9 cellular contexts compared by ENCODE assay signal in the genomic region with DNA sequence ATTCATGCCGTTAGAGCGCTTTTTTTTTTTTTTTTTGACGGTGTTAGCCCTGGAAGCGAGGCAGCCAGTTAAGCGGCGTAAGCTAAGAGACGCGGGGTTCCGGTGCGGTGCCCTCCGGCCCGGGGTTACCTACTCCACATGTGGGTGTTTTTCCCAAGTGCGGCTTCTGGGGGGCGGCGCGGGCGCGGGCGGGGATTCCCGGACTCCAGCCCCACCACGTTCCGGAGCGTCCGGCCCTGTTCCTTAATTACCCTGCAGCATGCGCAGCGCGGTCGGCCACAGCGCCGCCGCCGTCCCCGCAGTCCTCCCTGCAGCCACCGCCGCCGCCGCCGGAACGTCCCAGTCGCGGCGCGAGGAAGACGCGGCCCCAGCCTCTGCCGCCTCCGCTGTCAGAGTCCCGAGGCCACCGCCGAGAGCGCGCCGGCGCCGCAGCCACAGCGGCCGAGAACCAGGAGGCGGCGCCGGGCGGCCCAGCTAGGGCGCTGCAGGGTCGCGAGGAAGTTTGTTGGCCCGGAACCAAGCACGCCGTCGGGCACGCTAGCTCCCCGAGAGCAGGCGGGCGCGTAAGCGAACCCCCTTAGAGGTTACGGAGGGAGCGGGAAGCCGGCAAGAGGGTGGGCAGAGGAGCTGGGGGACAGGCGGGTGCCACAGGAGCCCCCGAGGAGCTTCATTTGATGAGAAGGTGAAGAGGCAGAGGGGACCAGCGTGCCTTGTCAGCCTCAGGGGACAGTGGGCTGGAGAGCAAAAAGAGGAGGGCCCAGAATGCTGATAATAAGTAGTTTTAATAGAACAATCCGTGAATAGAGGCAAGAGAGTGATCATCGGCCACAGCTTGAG. TPM values are rescaled to one million over a fixed set of nuclear protein-coding genes. Genes with fewer than 3 reads are reported as not detected.
DNase-seq lines count a peak whose midpoint lies in the region; ATAC-seq, FAIRE-seq and TF ChIP-seq lines count a peak whose summit lies in the region.
"Had no signal": no experiment of that assay in that cellular context is flagged by ENCODE, and none has a peak within 500 bp of the region (broad histone marks: within the 10 kb centered on the region; RNA-seq: fewer than 3 reads in every experiment).

No MANE protein-coding gene starts in this region.

- H3K9me3 ChIP-seq in HUES48 (ENCODE audit: control insufficient read depth, insufficient read depth, low read length) = no peaks in the 10 kb centered on the region
- no peaks in the 10 kb centered on the region for H3K9me3 ChIP-seq in SU-DHL-6 (ENCODE audit: insufficient read depth, low read length)
- H3K9me3 ChIP-seq in small intestine (ENCODE audit: control insufficient read depth, low read depth) = no peaks in the 10 kb centered on the region

- H3K4me1 ChIP-seq in HUES48 (ENCODE audit: control insufficient read depth, insufficient read depth, low read length) (peaks cover 16% of the 10 kb centered on the region; the same call in 1 of the 2 replicates), small intestine (ENCODE audit: control insufficient read depth in 2 of 2, insufficient read depth in 1 of 2, low read depth in 1 of 2, low read length in 1 of 2) (no peaks in the 10 kb centered on the region)

- H3K79me2 ChIP-seq in SU-DHL-6 (ENCODE audit: insufficient read depth, low read length) = no peaks in the 10 kb centered on the region

- H3K9me2 ChIP-seq in SU-DHL-6 (replicated peaks; ENCODE audit: insufficient read depth, low read length) = no peaks in the 10 kb centered on the region

- H3K27me3 ChIP-seq in HUES48 (ENCODE audit: control insufficient read depth, insufficient read depth, low read length) (peaks cover 47% of the 10 kb centered on the region), SU-DHL-6 (ENCODE audit: low read length) (no peaks in the 10 kb centered on the region; the same call in 1 of the 2 replicates), small intestine (ENCODE audit: control insufficient read depth in 2 of 2, insufficient read depth in 2 of 2, low read length in 2 of 2) (no peaks in the 10 kb centered on the region)

- WGBS in small intestine, 3 donors = 0 to 1% (median 1%) methylated on average over 80 to 82 of the region's 82 CpGs

- no peak for FAIRE-seq in small intestine (lab: Jason Lieb, UNC)
- FAIRE-seq: frontal cortex had no signal

- H4K20me1 ChIP-seq in SU-DHL-6 (ENCODE audit: low read depth, low read length) = no peaks in the 10 kb centered on the region

- H3K27ac ChIP-seq in HUES48 (ENCODE audit: low read depth, low read length) = no peak overlapping the region
- H3K27ac ChIP-seq in SU-DHL-6 (ENCODE audit: low read depth, low read length) = no peak overlapping the region
- no peak overlapping the region for H3K27ac ChIP-seq in small intestine (ENCODE audit: low read depth in 1 of 2, low read length in 1 of 2)

- H3K36me3 ChIP-seq in HUES48 (ENCODE audit: control insufficient read depth, insufficient read depth, low read length) = no peaks in the 10 kb centered on the region
- no peaks in the 10 kb centered on the region for H3K36me3 ChIP-seq in SU-DHL-6 (ENCODE audit: low read length)
- H3K36me3 ChIP-seq in small intestine (ENCODE audit: control insufficient read depth in 2 of 2, insufficient read depth in 2 of 2, low read length in 2 of 2) = no peaks in the 10 kb centered on the region

- H3K4me2 ChIP-seq in SU-DHL-6 (ENCODE audit: low read depth, low read length, poor library complexity, severe bottlenecking) = peak overlapping the region; percentile 82

- H3K9ac ChIP-seq in HUES48 (ENCODE audit: low read depth, low read length) (peak overlapping the region; percentile 12; the same call in 1 of the 2 replicates), SU-DHL-6 (ENCODE audit: low read length) (peak overlapping the region; percentile 36)

- DNase-seq in DMS 273 treated with DMSO at 0.1 percent for 48 hours (lab: John Stamatoyannopoulos, UW) (peak; percentile 22), amygdala (lab: John Stamatoyannopoulos, UW) (peak in 34 of 56 donors; percentile 7 to 64 (median 26)), small intestine (peak; percentile 23), NCI-H187 treated with DMSO at 0.1 percent for 48 hours (lab: John Stamatoyannopoulos, UW) (no peak)

- H3K4me3 ChIP-seq in HUES48 (ENCODE audit: low read depth, low read length) (peak overlapping the region; percentile 54), SU-DHL-6 (ENCODE audit: insufficient read depth, low read length, poor library complexity, severe bottlenecking) (peak overlapping the region; percentile 58), iPS-11a (ENCODE audit: low read depth, low read length) (peak overlapping the region; percentile 55), small intestine (ENCODE audit: low read depth in 1 of 2, low read length in 2 of 2) (peak overlapping the region; percentile 44 to 50)

- H3F3A ChIP-seq in SU-DHL-6 (ENCODE audit: insufficient read depth) = no peaks in the 10 kb centered on the region

- H2AFZ ChIP-seq in SU-DHL-6 (ENCODE audit: low read depth, low read length, severe bottlenecking) = peak overlapping the region; percentile 81

- TF ChIP-seq CTCF in SU-DHL-6 (IDR thresholded peaks at IDR 0.05; ENCODE audit: insufficient read depth, low read length, poor library complexity, severe bottlenecking) = peak; percentile 19

- ATAC-seq in GM21381 (IDR thresholded peaks at IDR 0.05; ENCODE audit: unreplicated experiment) = peak; percentile 49

RNA-seq across cellular contexts. Expression of a gene that starts 0.9 kb away (rescaled TPM):
- under 1 TPM in 1 of 3 donors, not detected in 2; 0.09 TPM for polyA plus RNA-seq in small intestine
